ENCODE assay signal across 8 cellular contexts in genomic region chr7:90153943-90154761, GRCh38. TPM values are rescaled to one million over a fixed set of nuclear protein-coding genes. Genes with fewer than 3 reads are reported as not detected.
DNase-seq lines count a peak whose midpoint lies in the region; ATAC-seq and TF ChIP-seq lines count a peak whose summit lies in the region.
"Not testable (repeated sequence)": the region's sequence is repeated elsewhere in the genome, so short reads cannot be mapped to it uniquely, and the experiment has no call there.

Gene STEAP1, plus strand, starts transcription at chr7:90154469. Its CDS starts 5,320 bp downstream, at chr7:90159789.

- not testable (repeated sequence) for H3K4me1 Mint-ChIP-seq in activated CD4-positive, alpha-beta T cell treated with anti-CD3 and anti-CD28 coated beads, Interleukin-2, amount 10 ng/mL, durations not matched to agents 24 days and 14 days

- DNase-seq in BE2C (peak; percentile 91), GM19238 (ENCODE audit: insufficient read length, low spot score) (peak; percentile 51), NCI-H510A (lab: John Stamatoyannopoulos, UW) (peak; percentile 46), coronary artery (ENCODE audit: low spot score) (peak; percentile 91), kidney tubule cell (ENCODE audit: low spot score) (peak; percentile 91)
- DNase-seq in activated CD4-positive, alpha-beta T cell treated with anti-CD3 and anti-CD28 coated beads, Interleukin-2, amount 10 ng/mL, durations not matched to agents 24 days and 14 days = peak; percentile 97
- peak; percentile 90 for DNase-seq in stimulated activated CD4-positive, alpha-beta T cell treated with anti-CD3 and anti-CD28 coated beads, Interleukin-15, amount 100 ng/mL, for 24 hours

- peak within 1 kb of the TSS; percentile 67 for H3K4me3 Mint-ChIP-seq in activated CD4-positive, alpha-beta T cell treated with anti-CD3 and anti-CD28 coated beads, Interleukin-2, amount 10 ng/mL, durations not matched to agents 24 days and 14 days

- H3K9me3 Mint-ChIP-seq in activated CD4-positive, alpha-beta T cell treated with anti-CD3 and anti-CD28 coated beads, Interleukin-2, amount 10 ng/mL, durations not matched to agents 24 days and 14 days = not testable (repeated sequence)

- H3K27ac ChIP-seq in coronary artery = peak within 1 kb of the TSS in 1 of 2 donors; percentile 73

- intact Hi-C loops in activated CD4-positive, alpha-beta T cell treated with anti-CD3 and anti-CD28 coated beads, Interleukin-2, amount 10 ng/mL, durations not matched to agents 24 days and 14 days (cut with micrococcal nuclease) = loop anchor here (1.0 to 5.0 kb wide), 3 partner anchors 93 to 273 kb away; partner anchors contain the start of gene CFAP69

- not testable (repeated sequence) for H3K9me3 ChIP-seq in BE2C

- H3K27ac Mint-ChIP-seq in activated CD4-positive, alpha-beta T cell treated with anti-CD3 and anti-CD28 coated beads, Interleukin-2, amount 10 ng/mL, durations not matched to agents 24 days and 14 days = peak within 1 kb of the TSS; percentile 69

- peaks cover 22% of the 10 kb centered on the region for H3K27me3 Mint-ChIP-seq in activated CD4-positive, alpha-beta T cell treated with anti-CD3 and anti-CD28 coated beads, Interleukin-2, amount 10 ng/mL, durations not matched to agents 24 days and 14 days

- H3K36me3 ChIP-seq in BE2C = not testable (repeated sequence)

- H3K36me3 Mint-ChIP-seq in activated CD4-positive, alpha-beta T cell treated with anti-CD3 and anti-CD28 coated beads, Interleukin-2, amount 10 ng/mL, durations not matched to agents 24 days and 14 days (ENCODE audit: low read depth) = not testable (repeated sequence)

- peak; percentile 73 for TF ChIP-seq CTCF in BE2C (IDR thresholded peaks at IDR 0.05; ENCODE audit: low read depth, low read length)
- TF ChIP-seq CTCF in coronary artery (IDR thresholded peaks at IDR 0.05) = peak; percentile 88

- not testable (repeated sequence) for H3K27me3 ChIP-seq in BE2C

- H3K4me1 ChIP-seq in BE2C = not testable (repeated sequence)

- H3K4me3 ChIP-seq in BE2C (ENCODE audit: low read depth, low read length) = peak within 1 kb of the TSS; percentile 53
- H3K4me3 ChIP-seq in coronary artery = peak within 1 kb of the TSS; percentile 78

- ATAC-seq in HG03354 (IDR thresholded peaks at IDR 0.05; ENCODE audit: poor library complexity, severe bottlenecking, unreplicated experiment) = peak; percentile 97

RNA-seq across cellular contexts. Expression of gene STEAP1, which starts in this region (rescaled TPM):
- not detected for polyA plus RNA-seq in BE2C (2012; ENCODE audit: insufficient read depth, insufficient read length, low read depth)
- 1.1 and 1.4 TPM in 2 replicates for total RNA-seq in activated CD4-positive, alpha-beta T cell treated with anti-CD3 and anti-CD28 coated beads, Interleukin-2, amount 10 ng/mL, durations not matched to agents 24 days and 14 days

Comparison
In these comparisons a context has a peak if more than half of its experiments do, and no peak if none do; other contexts are left out.
1. DNase-seq: peak in every context shown above with its lines; median percentile 97 in activated CD4-positive, alpha-beta T cell treated with anti-CD3 and anti-CD28 coated beads, Interleukin-2, amount 10 ng/mL, durations not matched to agents 24 days and 14 days; 91 in BE2C; 91 in coronary artery; 91 in kidney tubule cell; 90 in stimulated activated CD4-positive, alpha-beta T cell treated with anti-CD3 and anti-CD28 coated beads, Interleukin-15, amount 100 ng/mL, for 24 hours; 51 in GM19238; 46 in NCI-H510A.